Comparison of ENCODE assay signal across 9 cellular contexts in genomic region chr5:95759634-95760033, GRCh38. TPM values are rescaled to one million over a fixed set of nuclear protein-coding genes. Genes with fewer than 3 reads are reported as not detected.
DNase-seq lines count a peak whose midpoint lies in the region; ATAC-seq, FAIRE-seq and TF ChIP-seq lines count a peak whose summit lies in the region.
"Had no signal": no experiment of that assay in that cellular context is flagged by ENCODE, and none has a peak within 500 bp of the region (broad histone marks: within the 10 kb centered on the region; RNA-seq: fewer than 3 reads in every experiment).

No MANE protein-coding gene starts in this region.

- FAIRE-seq in GM19239 (lab: Jason Lieb, UNC): peak; percentile 84

- TF ChIP-seq CTCF in OCI-LY3 (IDR thresholded peaks at IDR 0.05; ENCODE audit: low read depth, low read length): no peak
- TF ChIP-seq CTCF in fibroblast of villous mesenchyme (IDR thresholded peaks at IDR 0.05; ENCODE audit: insufficient read depth, low read depth, low read length): no peak

- no peak overlapping the region for H2AFZ ChIP-seq in OCI-LY3 (ENCODE audit: low read depth, low read length)

- H3K79me2 ChIP-seq in OCI-LY3 (ENCODE audit: low read length): no peaks in the 10 kb centered on the region

- H3K4me1 ChIP-seq in OCI-LY3 (ENCODE audit: low read length): peaks cover 36% of the 10 kb centered on the region

- H3K4me3 ChIP-seq in OCI-LY3 (ENCODE audit: low read length): no peak overlapping the region
- no peak overlapping the region for H3K4me3 ChIP-seq in fibroblast of villous mesenchyme (ENCODE audit: low read depth, low read length)

- H3K36me3 ChIP-seq in OCI-LY3 (replicated peaks; ENCODE audit: low read depth, low read length): no peaks in the 10 kb centered on the region

- H3K27ac ChIP-seq in OCI-LY3 (ENCODE audit: low read length): no peak overlapping the region

- H4K20me1 ChIP-seq in OCI-LY3 (ENCODE audit: insufficient read depth, low read length): no peaks in the 10 kb centered on the region

- DNase-seq in GM19239 (ENCODE audit: insufficient read length, low spot score) (no peak), fibroblast of villous mesenchyme (ENCODE audit: low read depth) (peak; percentile 87), smooth muscle cell of the brain vasculature (ENCODE audit: low read depth, low spot score) (peak; percentile 51), SKM-1 treated with dmso at 0.1 percent for 144 hours (lab: John Stamatoyannopoulos, UW; ENCODE audit: unreplicated experiment) (no peak), NCI-H1105 (lab: John Stamatoyannopoulos, UW) (no peak)
- DNase-seq: NCI-H2171; stimulated activated CD4-positive, alpha-beta T cell treated with anti-CD3 and anti-CD28 coated beads, Interleukin-4, amount 100 ng/mL, for 4 hours had no signal

- no peaks in the 10 kb centered on the region for H3K27me3 ChIP-seq in OCI-LY3 (ENCODE audit: low read depth, low read length)

- no peak for ATAC-seq in GM21576 (IDR thresholded peaks at IDR 0.05; ENCODE audit: unreplicated experiment)

- H3K9ac ChIP-seq in OCI-LY3 (ENCODE audit: low read length): no peak overlapping the region

- peak overlapping the region; percentile 89; the same call in 1 of the 2 replicates for H3K4me2 ChIP-seq in OCI-LY3 (ENCODE audit: low read length)

- H3K9me3 ChIP-seq in OCI-LY3 (ENCODE audit: insufficient read depth, low read length): no peaks in the 10 kb centered on the region

RNA-seq across cellular contexts. Expression of gene RHOBTB3, which starts 28.5 kb away (rescaled TPM):
- total RNA-seq in fibroblast of villous mesenchyme: 370 and 720 TPM in 2 replicates

Comparison
In these comparisons a context has a peak if more than half of its experiments do, and no peak if none do; other contexts are left out.
1. DNase-seq: peak in fibroblast of villous mesenchyme (single experiment) and smooth muscle cell of the brain vasculature (single experiment); none in GM19239 (single experiment), SKM-1 treated with dmso at 0.1 percent for 144 hours (single experiment) and NCI-H1105 (single experiment).